10 cellular contexts compared by ENCODE assay signal in the genomic region with DNA sequence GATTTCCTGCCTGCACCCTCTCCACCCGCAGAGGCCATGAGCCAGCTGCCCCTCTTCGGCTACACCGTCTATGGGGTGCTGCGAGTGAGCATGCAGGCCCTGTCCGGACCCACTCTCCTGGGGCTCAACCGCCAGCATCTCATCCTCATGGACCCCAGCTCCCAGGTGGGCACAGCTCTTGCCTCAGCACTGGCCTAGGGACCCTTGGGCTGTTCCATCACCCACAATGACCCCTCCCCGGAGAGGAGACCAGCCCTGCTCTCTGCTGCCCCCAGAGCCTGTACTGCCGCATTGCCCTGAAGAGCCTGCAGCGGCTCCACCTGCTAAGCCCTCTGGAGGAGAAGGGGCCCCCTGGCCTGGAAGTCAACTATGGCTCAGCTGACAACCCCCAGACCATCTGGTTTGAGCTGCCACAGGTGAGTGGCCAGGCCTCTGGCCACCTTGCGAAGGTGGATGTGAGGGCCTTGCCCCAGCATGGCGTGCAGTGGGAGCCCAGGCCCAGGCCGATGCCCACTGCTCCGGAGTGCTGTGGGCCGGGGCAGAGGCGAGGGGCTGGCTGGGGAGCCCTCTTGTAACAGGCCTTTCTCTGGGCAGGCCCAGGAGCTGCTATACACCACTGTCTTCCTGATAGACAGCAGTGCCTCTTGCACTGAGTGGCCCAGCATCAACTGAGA. TPM values are rescaled to one million over a fixed set of nuclear protein-coding genes. Genes with fewer than 3 reads are reported as not detected.
DNase-seq lines count a peak whose midpoint lies in the region; ATAC-seq and TF ChIP-seq lines count a peak whose summit lies in the region.
"Had no signal": no experiment of that assay in that cellular context is flagged by ENCODE, and none has a peak within 500 bp of the region (broad histone marks: within the 10 kb centered on the region; RNA-seq: fewer than 3 reads in every experiment).

No MANE protein-coding gene starts in this region.

- DNase-seq in NCI-H345 (lab: John Stamatoyannopoulos, UW) (peak; percentile 19), NCI-H345 treated with DMSO at 0.1 percent for 48 hours (lab: John Stamatoyannopoulos, UW; ENCODE audit: unreplicated experiment) (no peak), MM.1S (peak; percentile 33), astrocyte of the cerebellum (ENCODE audit: low read depth) (no peak), left lobe of liver (ENCODE audit: low spot score) (no peak), posterior vena cava (ENCODE audit: low spot score) (no peak), DMS153 (lab: John Stamatoyannopoulos, UW) (no peak)

- no peak overlapping the region for H3K9ac ChIP-seq in MM.1S (ENCODE audit: low read length)

- H3F3A ChIP-seq in MM.1S (ENCODE audit: insufficient read depth, low read length): no peaks in the 10 kb centered on the region

- in situ Hi-C loops in astrocyte of the cerebellum (cut with HindIII; ENCODE audit: low sequenced_read_pairs): no loop called here

- no peaks in the 10 kb centered on the region for H4K20me1 ChIP-seq in MM.1S (ENCODE audit: insufficient read depth, low read length)

- TF ChIP-seq CTCF in MM.1S (IDR thresholded peaks at IDR 0.05; ENCODE audit: low read length) (peak; percentile 56), astrocyte of the cerebellum (IDR thresholded peaks at IDR 0.05; ENCODE audit: low read depth, low read length, missing control alignments) (peak; percentile 91)

- H3K36me3 ChIP-seq in MM.1S (replicated peaks; ENCODE audit: insufficient read depth, low read length): no peaks in the 10 kb centered on the region

- peak; percentile 47 for ATAC-seq in left lobe of liver
- ATAC-seq in HG02970 (IDR thresholded peaks at IDR 0.05; ENCODE audit: low FRiP score, unreplicated experiment): no peak

- H3K4me2 ChIP-seq in MM.1S (ENCODE audit: low read depth, low read length): no peak overlapping the region

- peaks cover 16% of the 10 kb centered on the region for H3K27me3 ChIP-seq in MM.1S (replicated peaks; ENCODE audit: insufficient read depth, low read length)

- H3K9me3 ChIP-seq in MM.1S (replicated peaks; ENCODE audit: insufficient read depth, low read length): no peaks in the 10 kb centered on the region

- no peak overlapping the region for H3K4me3 ChIP-seq in MM.1S (ENCODE audit: low read length)
- no peak overlapping the region for H3K4me3 ChIP-seq in astrocyte of the cerebellum (ENCODE audit: low read depth, low read length)

- no peaks in the 10 kb centered on the region for H3K4me1 ChIP-seq in MM.1S (ENCODE audit: low read length)

- no peak overlapping the region for H2AFZ ChIP-seq in MM.1S (ENCODE audit: low read length)

- no peak overlapping the region for H3K27ac ChIP-seq in MM.1S (ENCODE audit: low read length)

- intact Hi-C loops in posterior vena cava (cut with DNase I): no loop called here

- no peaks in the 10 kb centered on the region for H3K9me2 ChIP-seq in MM.1S (replicated peaks; ENCODE audit: insufficient read depth, low read length)

- H3K79me2 ChIP-seq in MM.1S (ENCODE audit: low read length): no peaks in the 10 kb centered on the region

RNA-seq across cellular contexts. Expression of a gene that starts 7.3 kb away (rescaled TPM):
- 0.13 TPM for total RNA-seq in left lobe of liver
- total RNA-seq in posterior vena cava: under 1 TPM; 0.38 to 0.97 TPM
- total RNA-seq: Daoy, pulmonary artery endothelial cell had no signal

RNA-seq across cellular contexts. Expression of a gene that starts 38.4 kb away (rescaled TPM):
- total RNA-seq in left lobe of liver (34.2 TPM), posterior vena cava (100 to 1,000 TPM in 1 of 2 donors, 10 to 100 TPM in 1; 76.5 to 114 TPM)

RNA-seq across cellular contexts. Expression of a gene that starts 41.0 kb away (rescaled TPM):
- total RNA-seq in left lobe of liver (26.0 TPM), posterior vena cava (10 to 100 TPM; 14.5 to 14.8 TPM)

RNA-seq across cellular contexts. Expression of a gene that starts 41.2 kb away (rescaled TPM):
- total RNA-seq in left lobe of liver (31.6 TPM), posterior vena cava (10 to 100 TPM; 56.7 to 66.1 TPM)

Comparison
In these comparisons a context has a peak if more than half of its experiments do, and no peak if none do; other contexts are left out.
1. DNase-seq: peak in NCI-H345 (single experiment) and MM.1S (single experiment); none in NCI-H345 treated with DMSO at 0.1 percent for 48 hours (single experiment), astrocyte of the cerebellum (single experiment), left lobe of liver (single experiment), posterior vena cava (single experiment) and DMS153 (single experiment).